Comparison of ENCODE assay signal across 1 cellular context in the genomic region with DNA sequence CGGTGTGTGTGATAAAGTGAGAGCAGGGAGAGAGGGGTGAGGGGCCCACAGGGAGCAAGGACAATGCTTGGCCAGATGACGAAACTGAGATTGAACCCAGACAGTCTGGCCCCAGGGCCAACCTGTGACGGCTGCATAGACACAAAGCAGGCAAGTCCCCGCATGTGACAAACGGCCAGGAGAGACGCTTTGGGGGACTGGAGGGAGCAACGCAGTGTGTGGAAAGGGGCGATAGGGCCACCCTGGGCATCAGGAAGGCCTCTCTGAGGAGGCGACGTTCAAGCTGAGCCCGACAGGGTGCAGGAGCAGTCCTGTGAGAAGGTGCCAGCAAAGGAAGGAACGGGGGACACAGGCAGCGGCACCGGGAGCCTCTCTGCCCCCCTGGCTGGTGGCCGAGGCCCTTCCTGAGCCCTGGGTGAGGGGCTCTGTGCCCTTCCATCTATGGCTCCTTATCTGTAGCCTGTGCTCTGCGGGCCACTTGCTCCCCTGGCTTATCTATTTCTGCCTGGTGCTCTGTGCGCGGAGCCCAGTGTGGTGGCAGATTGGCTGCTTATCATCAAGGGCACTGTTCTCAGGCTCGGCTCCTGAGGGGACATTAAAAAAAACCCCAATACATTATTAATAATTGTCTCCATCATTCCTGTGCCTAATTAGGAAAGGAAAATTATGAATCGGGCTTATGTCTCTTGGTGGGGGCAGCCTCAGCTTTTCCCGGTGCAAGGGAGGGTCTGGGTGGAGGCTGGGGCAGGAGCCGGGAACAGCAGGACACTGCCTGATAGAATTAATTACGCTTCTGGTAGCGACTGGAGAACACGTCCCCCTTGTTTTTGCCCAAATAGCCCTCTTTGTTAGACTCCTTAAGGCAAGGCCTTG.
TF ChIP-seq lines count a peak whose summit lies in the region.

No MANE protein-coding gene starts in this region.

TF ChIP-seq in WTC11, 78 proteins besides CTCF, POLR2A, EP300 and RAD21 (continued from another document):
- TF ChIP-seq, protein P1, sequence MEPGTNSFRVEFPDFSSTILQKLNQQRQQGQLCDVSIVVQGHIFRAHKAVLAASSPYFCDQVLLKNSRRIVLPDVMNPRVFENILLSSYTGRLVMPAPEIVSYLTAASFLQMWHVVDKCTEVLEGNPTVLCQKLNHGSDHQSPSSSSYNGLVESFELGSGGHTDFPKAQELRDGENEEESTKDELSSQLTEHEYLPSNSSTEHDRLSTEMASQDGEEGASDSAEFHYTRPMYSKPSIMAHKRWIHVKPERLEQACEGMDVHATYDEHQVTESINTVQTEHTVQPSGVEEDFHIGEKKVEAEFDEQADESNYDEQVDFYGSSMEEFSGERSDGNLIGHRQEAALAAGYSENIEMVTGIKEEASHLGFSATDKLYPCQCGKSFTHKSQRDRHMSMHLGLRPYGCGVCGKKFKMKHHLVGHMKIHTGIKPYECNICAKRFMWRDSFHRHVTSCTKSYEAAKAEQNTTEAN (CRISPR knock-in tag; IDR thresholded peaks at IDR 0.05) = no peak
